16 cellular contexts compared by ENCODE assay signal in the genomic region with DNA sequence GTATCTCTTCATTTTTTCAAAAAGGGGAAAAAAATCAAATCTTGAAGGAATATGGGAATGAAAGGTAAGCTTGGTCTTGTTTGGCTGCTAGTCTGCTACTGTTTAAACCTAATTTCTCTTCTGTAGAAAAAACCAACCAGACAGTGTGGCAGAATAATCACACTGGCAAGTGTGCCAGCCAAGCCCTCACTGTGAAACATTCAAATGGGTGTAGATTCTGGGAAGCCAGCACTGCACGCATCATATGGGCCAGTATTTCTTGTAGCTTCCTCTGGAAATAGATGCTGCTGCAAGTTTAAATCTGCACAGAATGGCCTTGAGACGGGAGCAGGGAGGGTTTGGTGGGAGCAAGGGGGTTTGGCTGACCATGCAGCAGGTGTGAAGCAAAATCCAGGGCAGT.
"Had no signal": no experiment of that assay in that cellular context is flagged by ENCODE, and none has a peak within 500 bp of the region (broad histone marks: within the 10 kb centered on the region; RNA-seq: fewer than 3 reads in every experiment).

No MANE protein-coding gene starts in this region.

- H3K27ac ChIP-seq: hepatocyte, left lung, parathyroid adenoma, psoas muscle, spleen, testis, tibial nerve, upper lobe of right lung had no signal

- H3K27me3 ChIP-seq: hepatocyte, left lung, spleen, testis, tibial nerve, upper lobe of right lung had no signal

- ATAC-seq: effector memory CD8-positive, alpha-beta T cell; left lung; natural killer cell; stimulated activated memory B cell treated with anti-CD40 and anti-IgM and Interleukin-4, amounts not matched to agents 10 μg/mL and 1 μg/mL and 100 μg/mL, for 72 hours; upper lobe of right lung had no signal

- DNase-seq: effector memory CD8-positive, alpha-beta T cell; foreskin melanocyte; left lung; natural killer cell; psoas muscle; retina; spleen; stimulated activated CD4-positive, alpha-beta T cell treated with anti-CD3 and anti-CD28 coated beads, Interleukin-15, amount 100 ng/mL, for 24 hours; stimulated activated CD4-positive, alpha-beta T cell treated with anti-CD3 and anti-CD28 coated beads, Interleukin-1b, Interleukin-23, amount 100 ng/mL, for 48 hours; stimulated activated CD4-positive, alpha-beta T cell treated with anti-CD3 and anti-CD28 coated beads, Interleukin-4, amount 100 ng/mL, for 24 hours; testis; upper lobe of right lung had no signal

- H3K9me3 ChIP-seq: testis had no signal

- H3K4me3 ChIP-seq: hepatocyte, left lung, psoas muscle, spleen, testis, tibial nerve, upper lobe of right lung had no signal

- H3K36me3 ChIP-seq: left lung, spleen, upper lobe of right lung had no signal
